9 cellular contexts compared by ENCODE assay signal in the genomic region with DNA sequence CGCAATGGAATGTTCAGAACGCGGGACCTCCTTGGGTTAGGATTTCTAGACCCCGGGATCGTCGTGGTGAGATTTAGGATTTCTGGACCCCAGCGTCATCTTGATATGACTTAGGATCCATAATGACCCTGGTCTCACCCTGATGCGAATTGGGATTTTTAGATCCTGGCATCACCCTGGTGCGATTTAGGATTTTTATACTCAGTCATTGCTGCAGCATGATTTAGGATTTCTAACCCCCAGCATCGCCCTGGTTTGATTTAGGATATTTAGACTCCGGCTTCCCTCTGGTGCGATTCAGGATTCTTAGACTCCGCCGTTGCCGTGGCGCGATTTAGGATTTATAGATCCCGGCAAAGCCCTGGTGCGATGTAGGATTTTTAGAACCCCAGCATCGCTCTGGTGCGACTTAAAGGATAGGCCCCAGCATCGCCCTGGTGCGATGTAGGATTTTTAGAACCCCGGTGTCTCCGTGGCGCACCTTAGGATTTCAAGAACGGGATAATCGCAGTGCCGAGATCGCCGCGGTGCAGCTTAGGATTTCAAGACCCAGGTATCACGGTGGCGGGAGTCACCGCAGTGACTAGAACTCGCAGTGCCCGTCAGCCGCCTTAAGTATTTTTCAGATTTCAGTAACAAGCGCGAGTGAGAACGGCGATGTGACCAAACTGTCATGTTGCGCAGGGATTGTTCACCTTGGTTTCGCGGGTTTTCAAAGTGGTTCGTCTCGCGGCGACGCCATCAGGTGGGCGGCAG. TPM values are rescaled to one million over a fixed set of nuclear protein-coding genes. Genes with fewer than 3 reads are reported as not detected.
DNase-seq lines count a peak whose midpoint lies in the region; ATAC-seq and TF ChIP-seq lines count a peak whose summit lies in the region.
"Had no signal": no experiment of that assay in that cellular context is flagged by ENCODE, and none has a peak within 500 bp of the region (broad histone marks: within the 10 kb centered on the region; RNA-seq: fewer than 3 reads in every experiment).

No MANE protein-coding gene starts in this region.

- H3K36me3 ChIP-seq in CD8-positive, alpha-beta memory T cell (ENCODE audit: insufficient read depth, low read length): no peaks in the 10 kb centered on the region
- H3K36me3 ChIP-seq in parathyroid adenoma (ENCODE audit: control insufficient read depth, insufficient read depth, low read length): no peaks in the 10 kb centered on the region

- ATAC-seq in GM18858 (IDR thresholded peaks at IDR 0.05; ENCODE audit: unreplicated experiment): no peak

- H3K9ac ChIP-seq in parathyroid adenoma: no peak overlapping the region

- peaks cover 0 to 2% (median 0%) of the 10 kb centered on the region in 5 donors for H3K9me3 Mint-ChIP-seq in CD8-positive, alpha-beta memory T cell
- no peaks in the 10 kb centered on the region for H3K9me3 Mint-ChIP-seq in endothelial cell (ENCODE audit: unreplicated experiment)
- peaks cover 3% of the 10 kb centered on the region for H3K9me3 Mint-ChIP-seq in activated CD4-positive, alpha-beta memory T cell treated with anti-CD3 and anti-CD28 coated beads, Interleukin-2, amount 10 ng/mL, durations not matched to agents 7 days and 5 days
- H3K9me3 Mint-ChIP-seq: memory B cell had no signal

- POLR2A ChIA-PET in CD8-positive, alpha-beta memory T cell (lab: Charles Lee): no interaction called here
- POLR2A ChIA-PET in activated CD4-positive, alpha-beta memory T cell treated with anti-CD3 and anti-CD28 coated beads, Interleukin-2, amount 10 ng/mL, durations not matched to agents 7 days and 5 days (lab: Charles Lee): interaction anchor here (1.4 kb wide), 1 partner anchor 52 kb away, joined by 3 read pairs; the partner anchor contains the start of gene CEP41

- peaks cover 26 to 54% of the 10 kb centered on the region in 2 donors for H3K27me3 Mint-ChIP-seq in CD8-positive, alpha-beta memory T cell
- H3K27me3 Mint-ChIP-seq in endothelial cell (ENCODE audit: unreplicated experiment): peaks cover 3% of the 10 kb centered on the region
- peaks cover 60% of the 10 kb centered on the region for H3K27me3 Mint-ChIP-seq in activated CD4-positive, alpha-beta memory T cell treated with anti-CD3 and anti-CD28 coated beads, Interleukin-2, amount 10 ng/mL, durations not matched to agents 7 days and 5 days

- no peak overlapping the region for H3K27ac ChIP-seq in CD8-positive, alpha-beta memory T cell (ENCODE audit: low read depth, low read length)
- H3K27ac ChIP-seq in parathyroid adenoma: no peak overlapping the region

- peak overlapping the region in 6 of 7 donors; percentile 33 to 82 (median 49) for H3K4me3 Mint-ChIP-seq in CD8-positive, alpha-beta memory T cell
- H3K4me3 Mint-ChIP-seq in endothelial cell (ENCODE audit: unreplicated experiment): peak overlapping the region; percentile 84
- H3K4me3 Mint-ChIP-seq in activated CD4-positive, alpha-beta memory T cell treated with anti-CD3 and anti-CD28 coated beads, Interleukin-2, amount 10 ng/mL, durations not matched to agents 7 days and 5 days: no peak overlapping the region

- H3K27ac Mint-ChIP-seq in CD8-positive, alpha-beta memory T cell: no peak overlapping the region
- H3K27ac Mint-ChIP-seq in endothelial cell (ENCODE audit: unreplicated experiment): no peak overlapping the region
- H3K27ac Mint-ChIP-seq in activated CD4-positive, alpha-beta memory T cell treated with anti-CD3 and anti-CD28 coated beads, Interleukin-2, amount 10 ng/mL, durations not matched to agents 7 days and 5 days: no peak overlapping the region
- H3K27ac Mint-ChIP-seq: memory B cell had no signal

- DNase-seq in CD8-positive, alpha-beta memory T cell: peak in 1 of 5 donors; percentile 28
- peak; percentile 58 for DNase-seq in M059J (ENCODE audit: low read depth)
- DNase-seq in endothelial cell (ENCODE audit: low spot score): no peak
- no peak for DNase-seq in NCI-H2107 (lab: John Stamatoyannopoulos, UW)
- DNase-seq in HuH-7 (ENCODE audit: low spot score): no peak
- no peak for DNase-seq in activated CD4-positive, alpha-beta memory T cell treated with anti-CD3 and anti-CD28 coated beads, Interleukin-2, amount 10 ng/mL, durations not matched to agents 7 days and 5 days

- H2AFZ ChIP-seq in parathyroid adenoma: peak overlapping the region; percentile 38

- H3K9me3 ChIP-seq in CD8-positive, alpha-beta memory T cell (ENCODE audit: low read length): peaks cover 4% of the 10 kb centered on the region
- H3K9me3 ChIP-seq in parathyroid adenoma (ENCODE audit: control insufficient read depth, low read length): no peaks in the 10 kb centered on the region

- H3K36me3 Mint-ChIP-seq in CD8-positive, alpha-beta memory T cell: peaks cover 0 to 1% (median 0%) of the 10 kb centered on the region in 3 donors
- H3K36me3 Mint-ChIP-seq in endothelial cell (ENCODE audit: low read depth, unreplicated experiment): peaks cover 16% of the 10 kb centered on the region
- H3K36me3 Mint-ChIP-seq in activated CD4-positive, alpha-beta memory T cell treated with anti-CD3 and anti-CD28 coated beads, Interleukin-2, amount 10 ng/mL, durations not matched to agents 7 days and 5 days (ENCODE audit: low read depth): peaks cover 6% of the 10 kb centered on the region
- H3K36me3 Mint-ChIP-seq: memory B cell had no signal

- peak overlapping the region; percentile 31 for H3K4me2 ChIP-seq in parathyroid adenoma (ENCODE audit: low read length)

- H3K4me1 ChIP-seq in CD8-positive, alpha-beta memory T cell (ENCODE audit: insufficient read depth, low read length): peaks cover 3% of the 10 kb centered on the region
- H3K4me1 ChIP-seq in parathyroid adenoma: peaks cover 14% of the 10 kb centered on the region

- no peak overlapping the region for H3K4me3 ChIP-seq in CD8-positive, alpha-beta memory T cell (ENCODE audit: low read length)
- H3K4me3 ChIP-seq in parathyroid adenoma (ENCODE audit: low read depth, low read length): no peak overlapping the region

- TF ChIP-seq CTCF in endothelial cell (IDR thresholded peaks at IDR 0.05; ENCODE audit: unreplicated experiment) (no peak), parathyroid adenoma (IDR thresholded peaks at IDR 0.05) (no peak)

- peaks cover 11% of the 10 kb centered on the region for H3K27me3 ChIP-seq in CD8-positive, alpha-beta memory T cell (ENCODE audit: insufficient read depth, low read length, poor library complexity, severe bottlenecking)
- H3K27me3 ChIP-seq in parathyroid adenoma (ENCODE audit: control insufficient read depth, insufficient read depth, low read length): no peaks in the 10 kb centered on the region

- no peaks in the 10 kb centered on the region for H3K79me2 ChIP-seq in parathyroid adenoma

- H3K4me1 Mint-ChIP-seq in CD8-positive, alpha-beta memory T cell: peaks cover 9 to 20% (median 15%) of the 10 kb centered on the region in 3 donors
- peaks cover 33% of the 10 kb centered on the region for H3K4me1 Mint-ChIP-seq in endothelial cell (ENCODE audit: unreplicated experiment)
- H3K4me1 Mint-ChIP-seq in activated CD4-positive, alpha-beta memory T cell treated with anti-CD3 and anti-CD28 coated beads, Interleukin-2, amount 10 ng/mL, durations not matched to agents 7 days and 5 days: peaks cover 5% of the 10 kb centered on the region

- CTCF ChIA-PET in CD8-positive, alpha-beta memory T cell (lab: Charles Lee): no interaction called here
- CTCF ChIA-PET in activated CD4-positive, alpha-beta memory T cell treated with anti-CD3 and anti-CD28 coated beads, Interleukin-2, amount 10 ng/mL, durations not matched to agents 7 days and 5 days (lab: Charles Lee): no interaction called here

RNA-seq across cellular contexts. Expression of gene MEST, which starts 0.8 kb away (rescaled TPM):
- 1 to 10 TPM; 1.8 to 2.7 TPM for total RNA-seq in CD8-positive, alpha-beta memory T cell
- polyA plus RNA-seq in CD8-positive, alpha-beta memory T cell: 4.3 TPM
- 177 and 196 TPM in 2 replicates for total RNA-seq in M059J (2014; rRNA removed; shearing (Covaris generic))
- 72.2 TPM for total RNA-seq in endothelial cell (ENCODE audit: unreplicated experiment)
- under 1 TPM; 0.55 to 0.68 TPM for total RNA-seq in activated CD4-positive, alpha-beta memory T cell treated with anti-CD3 and anti-CD28 coated beads, Interleukin-2, amount 10 ng/mL, durations not matched to agents 7 days and 5 days

RNA-seq across cellular contexts. Expression of gene CEP41, which starts 51.9 kb away (rescaled TPM):
- 10 to 100 TPM; 16.6 to 18.8 TPM for total RNA-seq in CD8-positive, alpha-beta memory T cell
- 23.6 TPM for polyA plus RNA-seq in CD8-positive, alpha-beta memory T cell
- 32.0 and 32.9 TPM in 2 replicates for total RNA-seq in M059J (2014; rRNA removed; shearing (Covaris generic))
- 14.3 TPM for total RNA-seq in endothelial cell (ENCODE audit: unreplicated experiment)
- 10 to 100 TPM; 13.2 to 15.7 TPM for total RNA-seq in activated CD4-positive, alpha-beta memory T cell treated with anti-CD3 and anti-CD28 coated beads, Interleukin-2, amount 10 ng/mL, durations not matched to agents 7 days and 5 days

Comparison
In these comparisons a context has a peak if more than half of its experiments do, and no peak if none do; other contexts are left out.
1. RNA of gene MEST, which starts 0.8 kb away (total RNA-seq): 177 to 196 TPM in M059J and 72.2 TPM in endothelial cell (single experiment); 1.8 to 2.7 TPM in CD8-positive, alpha-beta memory T cell and 0.55 to 0.68 TPM in activated CD4-positive, alpha-beta memory T cell treated with anti-CD3 and anti-CD28 coated beads, Interleukin-2, amount 10 ng/mL, durations not matched to agents 7 days and 5 days; every median in the first group is over 10 times any median in the second.